Comparison of ENCODE assay signal across 11 cellular contexts in genomic region chr15:85673326-85673725, GRCh38.
A peak's percentile ranks its signal among the peaks of the same experiment; 100 is the strongest.
DNase-seq lines count a peak whose midpoint lies in the region; ATAC-seq and TF ChIP-seq lines count a peak whose summit lies in the region.
"Had no signal": no experiment of that assay in that cellular context is flagged by ENCODE, and none has a peak within 500 bp of the region (broad histone marks: within the 10 kb centered on the region; RNA-seq: fewer than 3 reads in every experiment).

No MANE protein-coding gene starts in this region.

- H3K36me3 ChIP-seq in lung (ENCODE audit: control insufficient read depth in 2 of 2, insufficient read depth in 2 of 2, low read length in 2 of 2) (peaks cover 22 to 36% of the 10 kb centered on the region in 2 donors), tibial artery (peaks cover 15 to 30% (median 30%) of the 10 kb centered on the region in 3 donors)

- H3K9me3 ChIP-seq in lung (ENCODE audit: control insufficient read depth in 2 of 2, insufficient read depth in 1 of 2, low read length in 1 of 2) (no peaks in the 10 kb centered on the region), tibial artery (no peaks in the 10 kb centered on the region)

- H3K27me3 ChIP-seq in lung (ENCODE audit: control insufficient read depth, insufficient read depth) (no peaks in the 10 kb centered on the region), tibial artery (no peaks in the 10 kb centered on the region)

- intact Hi-C loops in activated CD4-positive, alpha-beta T cell treated with anti-CD3 and anti-CD28 coated beads, Interleukin-2, amount 10 ng/mL, durations not matched to agents 24 days and 14 days (cut with micrococcal nuclease), result no loop called here
- intact Hi-C loops in tibial artery (cut with DNase I; ENCODE audit: low total_unique reads), result no loop called here

- H3K27ac ChIP-seq in lung (ENCODE audit: low read depth in 1 of 2, low read length in 1 of 2) (peak overlapping the region; percentile 51 to 70), tibial artery (peak overlapping the region; percentile 78 to 89)

- 74 to 88% methylated on average over 5 of the region's 5 CpGs for WGBS in lung, 2 donors

- no peaks in the 10 kb centered on the region for H3K27me3 Mint-ChIP-seq in activated CD4-positive, alpha-beta T cell treated with anti-CD3 and anti-CD28 coated beads, Interleukin-2, amount 10 ng/mL, durations not matched to agents 24 days and 14 days
- H3K27me3 Mint-ChIP-seq: CD4-positive, alpha-beta T cell had no signal

- peaks cover 22% of the 10 kb centered on the region for H3K4me1 Mint-ChIP-seq in activated CD4-positive, alpha-beta T cell treated with anti-CD3 and anti-CD28 coated beads, Interleukin-2, amount 10 ng/mL, durations not matched to agents 24 days and 14 days

- no peak for ATAC-seq in lung (ENCODE audit: insufficient read depth, low FRiP score)

- no peak for TF ChIP-seq CTCF in choroid plexus epithelial cell (conservative IDR thresholded peaks at IDR 0.05; ENCODE audit: low read depth, low read length)
- no peak for TF ChIP-seq CTCF in lung (IDR thresholded peaks at IDR 0.05; ENCODE audit: control extremely low read depth, extremely low read depth)
- no peak for TF ChIP-seq CTCF in tibial artery (IDR thresholded peaks at IDR 0.05)

- H3K36me3 Mint-ChIP-seq in activated CD4-positive, alpha-beta T cell treated with anti-CD3 and anti-CD28 coated beads, Interleukin-2, amount 10 ng/mL, durations not matched to agents 24 days and 14 days (ENCODE audit: low read depth), result peaks cover 57% of the 10 kb centered on the region

- no peak overlapping the region for H3K4me3 Mint-ChIP-seq in activated CD4-positive, alpha-beta T cell treated with anti-CD3 and anti-CD28 coated beads, Interleukin-2, amount 10 ng/mL, durations not matched to agents 24 days and 14 days
- H3K4me3 Mint-ChIP-seq: CD4-positive, alpha-beta T cell had no signal

- DNase-seq in activated CD4-positive, alpha-beta T cell treated with anti-CD3 and anti-CD28 coated beads, Interleukin-2, amount 10 ng/mL, durations not matched to agents 24 days and 14 days, result peak; percentile 45
- no peak for DNase-seq in activated CD4-positive, alpha-beta T cell treated with anti-CD3 and anti-CD28 coated beads, Interleukin-2, amount 50 U/mL, for 4 hours
- DNase-seq in choroid plexus epithelial cell (ENCODE audit: low read depth), result peak; percentile 30
- DNase-seq in lung (ENCODE audit: low spot score), result no peak
- DNase-seq in tibial artery, result no peak
- DNase-seq in ureter (ENCODE audit: low spot score), result no peak
- DNase-seq in Kasumi-1 (lab: John Stamatoyannopoulos, UW), result no peak
- DNase-seq in NCI-H146 treated with DMSO at 0.1 percent for 48 hours (lab: John Stamatoyannopoulos, UW; ENCODE audit: unreplicated experiment), result no peak
- DNase-seq: CD4-positive, alpha-beta T cell; NCI-H1694; nucleus accumbens had no signal

- no peak overlapping the region for H3K27ac Mint-ChIP-seq in activated CD4-positive, alpha-beta T cell treated with anti-CD3 and anti-CD28 coated beads, Interleukin-2, amount 10 ng/mL, durations not matched to agents 24 days and 14 days

- H3K4me1 ChIP-seq in lung (ENCODE audit: control insufficient read depth in 2 of 2, insufficient read depth in 2 of 2, low read length in 2 of 2) (peaks cover 3 to 26% of the 10 kb centered on the region in 2 donors), tibial artery (peaks cover 0 to 31% (median 15%) of the 10 kb centered on the region in 4 donors)

- no peak overlapping the region for H3K4me3 ChIP-seq in choroid plexus epithelial cell (ENCODE audit: low read depth, low read length)
- H3K4me3 ChIP-seq in lung, result no peak overlapping the region
- H3K4me3 ChIP-seq in tibial artery, result no peak overlapping the region

- no peaks in the 10 kb centered on the region for H3K9me3 Mint-ChIP-seq in activated CD4-positive, alpha-beta T cell treated with anti-CD3 and anti-CD28 coated beads, Interleukin-2, amount 10 ng/mL, durations not matched to agents 24 days and 14 days
- H3K9me3 Mint-ChIP-seq: CD4-positive, alpha-beta T cell had no signal

Comparison
In these comparisons a context has a peak if more than half of its experiments do, and no peak if none do; other contexts are left out.
1. DNase-seq: peak in activated CD4-positive, alpha-beta T cell treated with anti-CD3 and anti-CD28 coated beads, Interleukin-2, amount 10 ng/mL, durations not matched to agents 24 days and 14 days (single experiment) and choroid plexus epithelial cell (single experiment); none in activated CD4-positive, alpha-beta T cell treated with anti-CD3 and anti-CD28 coated beads, Interleukin-2, amount 50 U/mL, for 4 hours (0 of 2), lung (single experiment), tibial artery (0 of 2), ureter (single experiment), Kasumi-1 (0 of 2) and NCI-H146 treated with DMSO at 0.1 percent for 48 hours (single experiment).